In genomic region chr16:58044266-58045019, GRCh38 we compare ENCODE assay signal across 26 cellular contexts.
"Had no signal": no experiment of that assay in that cellular context is flagged by ENCODE, and none has a peak within 500 bp of the region (broad histone marks: within the 10 kb centered on the region; RNA-seq: fewer than 3 reads in every experiment).

No MANE protein-coding gene starts in this region.

- H3K27ac Mint-ChIP-seq: activated naive CD8-positive, alpha-beta T cell treated with anti-CD3 and anti-CD28 coated beads, Interleukin-2, amount 10 ng/mL, durations not matched to agents 7 days and 5 days; T-helper 1 cell treated with Interleukin-12 subunit alpha and Interleukin-12 subunit beta and Interleukin-4 antibody, amounts not matched to agents 30 μg/mL and 1 μg/mL, for 36 hours had no signal

- H3K4me3 Mint-ChIP-seq: activated CD8-positive, alpha-beta T cell treated with anti-CD3 and anti-CD28 coated beads, Interleukin-2, amount 10 ng/mL, durations not matched to agents 7 days and 5 days; activated naive CD8-positive, alpha-beta T cell treated with anti-CD3 and anti-CD28 coated beads, Interleukin-2, amount 10 ng/mL, durations not matched to agents 7 days and 5 days; central memory CD8-positive, alpha-beta T cell; T-helper 1 cell treated with Interleukin-12 subunit alpha and Interleukin-12 subunit beta and Interleukin-4 antibody, amounts not matched to agents 30 μg/mL and 1 μg/mL, for 36 hours had no signal

- H3K4me1 Mint-ChIP-seq: activated naive CD8-positive, alpha-beta T cell treated with anti-CD3 and anti-CD28 coated beads, Interleukin-2, amount 10 ng/mL, durations not matched to agents 7 days and 5 days; central memory CD8-positive, alpha-beta T cell had no signal

- ATAC-seq: activated CD8-positive, alpha-beta T cell treated with anti-CD3 and anti-CD28 coated beads, Interleukin-2, amount 10 ng/mL, durations not matched to agents 7 days and 5 days; Panc1; Right ventricle myocardium inferior had no signal

- H3K36me3 ChIP-seq: SJCRH30 had no signal

- DNase-seq: activated CD4-positive, alpha-beta T cell treated with anti-CD3 and anti-CD28 coated beads for 48 hours; activated CD4-positive, alpha-beta T cell treated with anti-CD3 and anti-CD28 coated beads, Interleukin-2, amount 50 U/mL, for 4 hours; activated CD4-positive, CD25-positive, alpha-beta regulatory T cell treated with anti-CD3 and anti-CD28 coated beads, Interleukin-2, amount 50 U/mL, for 72 hours; activated CD8-positive, alpha-beta memory T cell treated with anti-CD3 and anti-CD28 coated beads, Interleukin-2, amount 50 U/mL, for 48 hours; activated CD8-positive, alpha-beta T cell treated with anti-CD3 and anti-CD28 coated beads, Interleukin-2, amount 10 ng/mL, durations not matched to agents 7 days and 5 days; activated naive CD4-positive, alpha-beta T cell treated with anti-CD3 and anti-CD28 coated beads, Interleukin-2, amount 50 U/mL, for 16 hours; activated naive CD8-positive, alpha-beta T cell treated with anti-CD3 and anti-CD28 coated beads, Interleukin-2, amount 10 ng/mL, durations not matched to agents 7 days and 5 days; activated T-cell treated with anti-CD3 and anti-CD28 coated beads, Interleukin-2, amount 50 U/mL, for 1 hour; aorta; KG1; MV-4-11; NCI-H1092 treated with DMSO at 0.1 percent for 48 hours; NCI-H1417 treated with DMSO at 0.1 percent for 48 hours; NCI-H1694; NCI-H2029; NCI-H2107; NCI-H510A treated with DMSO at 0.1 percent for 48 hours; NCI-H69; NK-92 treated with Interleukin-12 subunit alpha and Interleukin-12 subunit beta, amount 100 ng/mL, for 24 hours; OCI-M1; RPMI8226; SJCRH30 had no signal

- H3K27ac ChIP-seq: SJCRH30 had no signal

- H3K27me3 Mint-ChIP-seq: activated naive CD8-positive, alpha-beta T cell treated with anti-CD3 and anti-CD28 coated beads, Interleukin-2, amount 10 ng/mL, durations not matched to agents 7 days and 5 days; central memory CD8-positive, alpha-beta T cell had no signal

- H3K36me3 Mint-ChIP-seq: activated naive CD8-positive, alpha-beta T cell treated with anti-CD3 and anti-CD28 coated beads, Interleukin-2, amount 10 ng/mL, durations not matched to agents 7 days and 5 days had no signal

- H3K4me1 ChIP-seq: SJCRH30 had no signal

- H3K4me3 ChIP-seq: SJCRH30 had no signal

- H3K9me3 ChIP-seq: SJCRH30 had no signal

- H3K9me3 Mint-ChIP-seq: activated naive CD8-positive, alpha-beta T cell treated with anti-CD3 and anti-CD28 coated beads, Interleukin-2, amount 10 ng/mL, durations not matched to agents 7 days and 5 days; central memory CD8-positive, alpha-beta T cell; T-helper 1 cell treated with Interleukin-12 subunit alpha and Interleukin-12 subunit beta and Interleukin-4 antibody, amounts not matched to agents 30 μg/mL and 1 μg/mL, for 36 hours had no signal
